25 cellular contexts compared by ENCODE assay signal in the genomic region with DNA sequence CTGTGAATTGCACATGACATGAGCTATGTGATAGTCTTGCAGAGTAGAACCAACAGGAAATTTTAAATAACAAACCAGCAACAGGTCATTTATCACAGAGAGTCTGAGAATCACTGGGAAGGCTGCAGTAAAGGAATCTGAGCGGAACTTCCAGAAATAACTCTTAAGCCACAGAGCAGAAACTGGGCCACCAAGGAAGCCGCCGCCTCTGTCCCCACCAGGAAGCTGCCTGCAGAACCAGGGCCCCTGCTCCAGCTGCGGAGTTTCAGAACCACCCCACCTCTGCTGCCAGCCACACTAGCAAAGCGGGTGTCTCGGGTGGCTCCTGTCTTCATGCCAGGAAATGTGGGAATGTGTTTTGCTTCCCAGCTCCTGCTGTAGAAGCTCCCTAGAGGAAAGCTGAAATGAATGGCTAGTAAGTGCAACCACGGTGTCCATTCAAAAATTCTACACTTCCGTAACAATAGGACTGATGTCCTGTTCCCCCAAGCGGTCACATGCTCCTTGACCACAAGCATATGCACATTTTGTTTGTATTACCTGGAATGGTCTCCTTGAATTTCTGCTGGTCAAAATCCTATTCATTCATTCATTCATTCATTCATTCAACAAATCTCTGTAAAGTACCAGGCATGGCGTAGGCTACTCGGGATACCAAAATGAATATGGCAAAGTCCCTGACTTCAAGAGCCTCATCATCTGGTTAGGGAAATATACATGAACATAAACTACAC. TPM values are rescaled to one million over a fixed set of nuclear protein-coding genes. Genes with fewer than 3 reads are reported as not detected.
DNase-seq lines count a peak whose midpoint lies in the region; ATAC-seq lines count a peak whose summit lies in the region.
"Had no signal": no experiment of that assay in that cellular context is flagged by ENCODE, and none has a peak within 500 bp of the region (broad histone marks: within the 10 kb centered on the region; RNA-seq: fewer than 3 reads in every experiment).

No MANE protein-coding gene starts in this region.

- H3K4me1 Mint-ChIP-seq in activated CD4-positive, alpha-beta T cell treated with anti-CD3 and anti-CD28 coated beads, Interleukin-2, amount 10 ng/mL, durations not matched to agents 24 days and 14 days: peaks cover 19% of the 10 kb centered on the region
- H3K4me1 Mint-ChIP-seq: T-cell had no signal

- peaks cover 5% of the 10 kb centered on the region for H3K27me3 Mint-ChIP-seq in activated CD4-positive, alpha-beta T cell treated with anti-CD3 and anti-CD28 coated beads, Interleukin-2, amount 10 ng/mL, durations not matched to agents 24 days and 14 days

- no peak overlapping the region for H3K27ac Mint-ChIP-seq in activated CD4-positive, alpha-beta T cell treated with anti-CD3 and anti-CD28 coated beads, Interleukin-2, amount 10 ng/mL, durations not matched to agents 24 days and 14 days
- H3K27ac Mint-ChIP-seq: activated CD8-positive, alpha-beta T cell treated with anti-CD3 and anti-CD28 coated beads for 36 hours; activated naive CD8-positive, alpha-beta T cell; natural killer cell treated with Interleukin-12 subunit alpha and Interleukin-12 subunit beta and Interleukin-15 and Interleukin-18, amount 100 ng/mL, for 72 hours; stimulated activated naive CD8-positive, alpha-beta T cell treated with anti-CD3 and anti-CD28 coated beads, Interleukin-15, amount 100 ng/mL, for 72 hours; T-cell had no signal

- H3K36me3 Mint-ChIP-seq in activated CD4-positive, alpha-beta T cell treated with anti-CD3 and anti-CD28 coated beads, Interleukin-2, amount 10 ng/mL, durations not matched to agents 24 days and 14 days (ENCODE audit: low read depth): no peaks in the 10 kb centered on the region
- H3K36me3 Mint-ChIP-seq: activated naive CD8-positive, alpha-beta T cell; natural killer cell treated with Interleukin-12 subunit alpha and Interleukin-12 subunit beta and Interleukin-15 and Interleukin-18, amount 100 ng/mL, for 72 hours; T-cell had no signal

- H3K9me3 Mint-ChIP-seq in activated CD4-positive, alpha-beta T cell treated with anti-CD3 and anti-CD28 coated beads, Interleukin-2, amount 10 ng/mL, durations not matched to agents 24 days and 14 days: no peaks in the 10 kb centered on the region
- H3K9me3 Mint-ChIP-seq: activated CD8-positive, alpha-beta T cell treated with anti-CD3 and anti-CD28 coated beads for 36 hours; natural killer cell treated with Interleukin-12 subunit alpha and Interleukin-12 subunit beta and Interleukin-15 and Interleukin-18, amount 100 ng/mL, for 72 hours; stimulated activated naive CD8-positive, alpha-beta T cell treated with anti-CD3 and anti-CD28 coated beads, Interleukin-15, amount 100 ng/mL, for 72 hours; T-cell had no signal

- ATAC-seq in left ventricle myocardium superior (peak; percentile 28), left cardiac atrium (no peak), HG03135 (IDR thresholded peaks at IDR 0.05; ENCODE audit: unreplicated experiment) (no peak), HG02840 (IDR thresholded peaks at IDR 0.05; ENCODE audit: low FRiP score, unreplicated experiment) (no peak)
- ATAC-seq: activated CD8-positive, alpha-beta T cell treated with anti-CD3 and anti-CD28 coated beads for 36 hours; gastroesophageal sphincter; natural killer cell treated with Interleukin-12 subunit alpha and Interleukin-12 subunit beta and Interleukin-15 and Interleukin-18, amount 100 ng/mL, for 72 hours; stimulated activated naive CD8-positive, alpha-beta T cell treated with anti-CD3 and anti-CD28 coated beads, Interleukin-15, amount 100 ng/mL, for 72 hours; T-cell had no signal

- intact Hi-C loops in left ventricle myocardium superior (cut with micrococcal nuclease): no loop called here
- intact Hi-C loops in left cardiac atrium (cut with DNase I): no loop called here
- intact Hi-C loops in activated CD4-positive, alpha-beta T cell treated with anti-CD3 and anti-CD28 coated beads, Interleukin-2, amount 10 ng/mL, durations not matched to agents 24 days and 14 days (cut with micrococcal nuclease): no loop called here

- DNase-seq in left ventricle myocardium superior (peak; percentile 41), left cardiac atrium (no peak), UCSD-AML1 (lab: John Stamatoyannopoulos, UW; ENCODE audit: unreplicated experiment) (peak; percentile 37), kidney glomerular epithelial cell (lab: John Stamatoyannopoulos, UW) (peak; percentile 36), NCI-H2227 (lab: John Stamatoyannopoulos, UW; ENCODE audit: unreplicated experiment) (no peak)
- DNase-seq in activated CD4-positive, alpha-beta T cell treated with anti-CD3 and anti-CD28 coated beads, Interleukin-2, amount 10 ng/mL, durations not matched to agents 24 days and 14 days: no peak
- DNase-seq: 8988T; activated CD4-positive, CD25-positive, alpha-beta regulatory T cell treated with anti-CD3 and anti-CD28 coated beads, Interleukin-2, amount 50 U/mL, for 72 hours; activated CD8-positive, alpha-beta T cell treated with anti-CD3 and anti-CD28 coated beads for 36 hours; central memory CD4-positive, alpha-beta T cell; dermis blood vessel endothelial cell; DMS153; esophagus squamous epithelium; hippocampal formation; NCI-H1105; NCI-H1930; NCI-H526; ovary; stimulated activated naive CD8-positive, alpha-beta T cell treated with anti-CD3 and anti-CD28 coated beads, Interleukin-15, amount 100 ng/mL, for 72 hours; T-cell had no signal

- no peak overlapping the region for H3K4me3 Mint-ChIP-seq in activated CD4-positive, alpha-beta T cell treated with anti-CD3 and anti-CD28 coated beads, Interleukin-2, amount 10 ng/mL, durations not matched to agents 24 days and 14 days
- H3K4me3 Mint-ChIP-seq: activated CD8-positive, alpha-beta T cell treated with anti-CD3 and anti-CD28 coated beads for 36 hours; activated naive CD8-positive, alpha-beta T cell; natural killer cell treated with Interleukin-12 subunit alpha and Interleukin-12 subunit beta and Interleukin-15 and Interleukin-18, amount 100 ng/mL, for 72 hours; stimulated activated naive CD8-positive, alpha-beta T cell treated with anti-CD3 and anti-CD28 coated beads, Interleukin-15, amount 100 ng/mL, for 72 hours; T-cell had no signal

RNA-seq across cellular contexts. Expression of a gene that starts 7.7 kb away (rescaled TPM):
- total RNA-seq in left ventricle myocardium superior: 12.3 TPM
- total RNA-seq in left cardiac atrium: 10 to 100 TPM; 23.3 to 40.7 TPM
- total RNA-seq in activated CD4-positive, alpha-beta T cell treated with anti-CD3 and anti-CD28 coated beads, Interleukin-2, amount 10 ng/mL, durations not matched to agents 24 days and 14 days: 57.6 and 58.4 TPM in 2 replicates

RNA-seq across cellular contexts. Expression of a gene that starts 38.6 kb away (rescaled TPM):
- total RNA-seq in left ventricle myocardium superior (40.1 TPM), left cardiac atrium (10 to 100 TPM; 30.6 to 31.5 TPM)
- total RNA-seq in activated CD4-positive, alpha-beta T cell treated with anti-CD3 and anti-CD28 coated beads, Interleukin-2, amount 10 ng/mL, durations not matched to agents 24 days and 14 days: 21.6 and 22.0 TPM in 2 replicates

Comparison
In these comparisons a context has a peak if more than half of its experiments do, and no peak if none do; other contexts are left out.
1. DNase-seq: peak in left ventricle myocardium superior (single experiment), UCSD-AML1 (single experiment) and kidney glomerular epithelial cell (single experiment); none in left cardiac atrium (single experiment), activated CD4-positive, alpha-beta T cell treated with anti-CD3 and anti-CD28 coated beads, Interleukin-2, amount 10 ng/mL, durations not matched to agents 24 days and 14 days (single experiment) and NCI-H2227 (single experiment).